In the genomic region with DNA sequence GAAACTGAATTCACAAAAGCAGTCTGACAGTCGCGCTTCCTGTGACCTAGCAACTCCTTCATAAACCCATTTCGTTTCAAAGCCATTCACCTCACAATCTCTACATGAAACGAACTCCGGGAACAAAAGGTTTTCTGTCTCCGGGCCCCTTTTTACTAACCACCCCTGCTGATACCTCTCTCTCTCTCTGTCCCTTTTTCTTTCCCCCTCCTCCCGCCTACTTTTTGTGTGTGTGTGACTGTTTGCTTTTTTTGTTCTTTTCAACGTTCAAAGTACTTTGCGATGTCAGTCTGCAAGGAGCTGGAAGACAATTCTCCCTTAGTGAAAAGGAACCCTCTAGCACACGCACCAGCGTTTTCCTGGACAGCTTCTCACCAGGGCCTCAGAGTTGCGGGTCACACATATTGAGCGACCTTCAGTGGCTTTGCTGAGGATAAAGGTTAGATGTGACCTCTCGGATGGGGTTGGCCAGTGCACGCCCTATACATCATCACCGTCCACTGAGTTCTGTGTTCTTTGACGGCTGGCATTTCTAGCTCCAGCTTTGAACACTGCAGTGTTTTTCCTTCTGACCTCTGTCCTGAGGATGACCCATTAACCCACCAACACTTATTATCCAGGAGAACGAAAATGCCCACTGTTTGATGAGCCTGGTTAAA, we compare ENCODE assay signal across 8 cellular contexts. TPM values are rescaled to one million over a fixed set of nuclear protein-coding genes. Genes with fewer than 3 reads are reported as not detected.
A peak's percentile ranks its signal among the peaks of the same experiment; 100 is the strongest.
DNase-seq lines count a peak whose midpoint lies in the region; ATAC-seq and TF ChIP-seq lines count a peak whose summit lies in the region.

No MANE protein-coding gene starts in this region.

- peak overlapping the region; percentile 89 for H3K27ac ChIP-seq in CD4-positive, alpha-beta memory T cell (ENCODE audit: low read depth, low read length)
- H3K27ac ChIP-seq in mesenchymal stem cell (ENCODE audit: low read length, poor library complexity, severe bottlenecking) (peak overlapping the region; percentile 77), uterus (peak overlapping the region; percentile 88 to 94)

- H2BK12ac ChIP-seq in mesenchymal stem cell (ENCODE audit: low read length in 2 of 2), result peak overlapping the region in 1 of 2 experiments; percentile 77

- no peaks in the 10 kb centered on the region for H3K27me3 Mint-ChIP-seq in CD4-positive, alpha-beta memory T cell

- H3K9ac ChIP-seq in mesenchymal stem cell (ENCODE audit: low read length), result peak overlapping the region; percentile 93

- peak overlapping the region; percentile 55 to 80 for H3K4me3 ChIP-seq in CD4-positive, alpha-beta memory T cell (ENCODE audit: low read length in 2 of 2)
- H3K4me3 ChIP-seq in choroid plexus epithelial cell (ENCODE audit: low read depth, low read length) (peak overlapping the region; percentile 74), mesenchymal stem cell (ENCODE audit: insufficient read depth in 1 of 2, low read depth in 1 of 2, low read length in 2 of 2) (peak overlapping the region in 1 of 2 experiments; percentile 86), uterus (peak overlapping the region; percentile 55 to 62)

- TF ChIP-seq CTCF in choroid plexus epithelial cell (conservative IDR thresholded peaks at IDR 0.05; ENCODE audit: low read depth, low read length) (no peak), uterus (IDR thresholded peaks at IDR 0.05) (no peak)

- no peak overlapping the region for H2AFZ ChIP-seq in mesenchymal stem cell (ENCODE audit: low read depth, low read length)

- peak overlapping the region; percentile 91 to 98 (median 94) for H3K4me3 Mint-ChIP-seq in CD4-positive, alpha-beta memory T cell

- no peaks in the 10 kb centered on the region for H3K9me3 Mint-ChIP-seq in CD4-positive, alpha-beta memory T cell

- peak overlapping the region; percentile 26 to 37 for H3K18ac ChIP-seq in mesenchymal stem cell (ENCODE audit: low read depth in 1 of 2, low read length in 2 of 2)

- POLR2A ChIA-PET in CD4-positive, alpha-beta memory T cell (lab: Charles Lee; ENCODE audit: partially characterized antibody), result interaction anchor here (0.6 to 4.5 kb wide), 18 partner anchors 8 to 789 kb away, joined by 3 to 42 read pairs (median 4); a partner anchor contains a TSS

- no peaks in the 10 kb centered on the region for H3K9me3 ChIP-seq in CD4-positive, alpha-beta memory T cell (ENCODE audit: control insufficient read depth in 1 of 2, low read length in 2 of 2)
- no peaks in the 10 kb centered on the region for H3K9me3 ChIP-seq in mesenchymal stem cell (ENCODE audit: control insufficient read depth, low read length)
- H3K9me3 ChIP-seq in uterus, result no peaks in the 10 kb centered on the region

- no peak for TF ChIP-seq POLR2A in uterus (IDR thresholded peaks at IDR 0.05)

- H3K79me1 ChIP-seq in mesenchymal stem cell (replicated peaks; ENCODE audit: low read length, poor library complexity, severe bottlenecking), result peaks cover 6% of the 10 kb centered on the region

- H3K14ac ChIP-seq in mesenchymal stem cell (ENCODE audit: low read length in 2 of 2), result no peak overlapping the region

- H2BK5ac ChIP-seq in mesenchymal stem cell (ENCODE audit: low read depth, low read length, poor library complexity, severe bottlenecking), result no peak overlapping the region

- no peak overlapping the region for H3K23ac ChIP-seq in mesenchymal stem cell (ENCODE audit: low read length in 2 of 2)

- no peak overlapping the region for H4K91ac ChIP-seq in mesenchymal stem cell (ENCODE audit: low read length)

- peak overlapping the region; percentile 4 for H2AK5ac ChIP-seq in mesenchymal stem cell (ENCODE audit: low read length, severe bottlenecking)

- H3K4me1 Mint-ChIP-seq in CD4-positive, alpha-beta memory T cell, result peaks cover 49 to 72% (median 58%) of the 10 kb centered on the region in 4 donors

- no peak overlapping the region for H4K8ac ChIP-seq in mesenchymal stem cell (ENCODE audit: low read length)

- CTCF ChIA-PET in CD4-positive, alpha-beta memory T cell (lab: Charles Lee; ENCODE audit: partially characterized antibody), result interaction anchor here (0.7 to 3.3 kb wide), 10 partner anchors 10 to 263 kb away, joined by 3 to 15 read pairs (median 4); no protein-coding TSS in a partner anchor

- H2BK15ac ChIP-seq in mesenchymal stem cell (ENCODE audit: low read depth, poor library complexity, severe bottlenecking), result peak overlapping the region; percentile 75

- peak; percentile 28 for ATAC-seq in GM21447 (IDR thresholded peaks at IDR 0.05; ENCODE audit: unreplicated experiment)

- peak overlapping the region in 1 of 2 experiments; percentile 73 for H3K4ac ChIP-seq in mesenchymal stem cell (ENCODE audit: low read depth in 1 of 2, low read length in 2 of 2)

- intact Hi-C loops in CD4-positive, alpha-beta memory T cell (cut with micrococcal nuclease), result loop anchor here (1.0 to 5.0 kb wide), 9 partner anchors 9 to 304 kb away; a partner anchor contains a TSS
- intact Hi-C loops in uterus (cut with DNase I; ENCODE audit: low total_unique reads), result no loop called here

- H3K27ac Mint-ChIP-seq in CD4-positive, alpha-beta memory T cell, result peak overlapping the region; percentile 96 to 99 (median 98)

- peak overlapping the region; percentile 72 for H3K4me2 ChIP-seq in mesenchymal stem cell (ENCODE audit: low read length, poor library complexity, severe bottlenecking)

- H3K36me3 Mint-ChIP-seq in CD4-positive, alpha-beta memory T cell, result peaks cover 3 to 11% of the 10 kb centered on the region in 2 donors

- no peak for DNase-seq in CD4-positive, alpha-beta memory T cell
- DNase-seq in NCI-H748 treated with DMSO at 0.1 percent for 48 hours (lab: John Stamatoyannopoulos, UW) (peak; percentile 89), choroid plexus epithelial cell (ENCODE audit: low read depth) (no peak), mesenchymal stem cell (no peak), uterus (no peak), NCI-H2081 treated with DMSO at 0.1 percent for 48 hours (lab: John Stamatoyannopoulos, UW) (no peak), superior temporal gyrus (ENCODE audit: extremely low spot score) (no peak)

- H3K4me1 ChIP-seq in CD4-positive, alpha-beta memory T cell (ENCODE audit: insufficient read depth, low read length), result peaks cover 62% of the 10 kb centered on the region
- H3K4me1 ChIP-seq in mesenchymal stem cell (ENCODE audit: control insufficient read depth, insufficient read depth, low read depth, low read length) (peaks cover 14% of the 10 kb centered on the region), uterus (no peaks in the 10 kb centered on the region)

- 25% methylated on average over 16 of the region's 18 CpGs for WGBS in mesenchymal stem cell

- no peaks in the 10 kb centered on the region for H3K36me3 ChIP-seq in CD4-positive, alpha-beta memory T cell (ENCODE audit: insufficient read depth, low read length)
- H3K36me3 ChIP-seq in mesenchymal stem cell (ENCODE audit: control insufficient read depth in 1 of 2, insufficient read depth in 2 of 2, low read depth in 1 of 2, low read length in 2 of 2) (no peaks in the 10 kb centered on the region), uterus (no peaks in the 10 kb centered on the region)

- no peak overlapping the region for H2BK120ac ChIP-seq in mesenchymal stem cell (ENCODE audit: low read depth, low read length)

- H3K27me3 ChIP-seq in CD4-positive, alpha-beta memory T cell (ENCODE audit: insufficient read depth, low read length), result no peaks in the 10 kb centered on the region
- H3K27me3 ChIP-seq in mesenchymal stem cell (ENCODE audit: control insufficient read depth in 1 of 2, insufficient read depth in 1 of 2, low read length in 2 of 2) (no peaks in the 10 kb centered on the region), uterus (no peaks in the 10 kb centered on the region)

RNA-seq across cellular contexts. Expression of a gene that starts 0.6 kb away (rescaled TPM):
- 10 to 100 TPM; 42.7 to 47.4 TPM for total RNA-seq in CD4-positive, alpha-beta memory T cell
- polyA plus RNA-seq in CD4-positive, alpha-beta memory T cell, result 10 to 100 TPM; 17.2 to 38.5 TPM
- 6.1 TPM for polyA plus RNA-seq in mesenchymal stem cell (2013, experiment 1 of 2)
- polyA plus RNA-seq in mesenchymal stem cell (2013, experiment 2 of 2), result 6.1 TPM
- total RNA-seq in uterus, result 10 to 100 TPM; 36.2 to 99.1 (median 70.2) TPM
